Comparison of ENCODE assay signal across 18 cellular contexts in the genomic region with DNA sequence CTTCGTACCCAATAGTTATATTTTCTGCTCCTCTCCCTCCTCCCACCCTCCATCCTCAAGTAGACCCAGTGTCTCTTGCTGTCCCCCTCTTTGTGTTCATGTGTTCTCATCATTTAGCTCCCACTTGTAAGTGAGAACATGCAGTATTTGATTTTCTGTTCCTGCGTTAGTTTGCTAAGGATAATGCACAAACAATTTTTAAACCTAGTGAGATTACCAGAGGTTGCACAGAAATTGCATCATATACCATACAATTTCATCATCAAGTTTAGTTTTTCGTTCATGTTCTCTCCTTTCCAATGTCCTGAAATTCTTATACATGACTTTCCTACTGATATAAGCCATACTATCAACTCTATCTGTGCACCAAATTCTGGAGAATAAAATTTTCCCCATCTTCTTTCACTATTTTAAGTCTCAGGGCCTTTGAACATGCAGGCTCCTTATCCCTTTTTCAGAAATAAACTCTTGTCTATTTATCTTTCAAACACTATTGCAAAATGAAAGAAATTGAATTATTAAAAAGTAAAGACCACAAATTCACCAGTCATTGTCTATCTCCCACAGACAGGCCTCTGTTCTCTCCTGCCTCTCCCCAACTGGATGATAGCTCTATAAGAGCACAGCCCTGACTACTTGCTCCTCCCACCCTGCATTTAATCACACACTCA. TPM values are rescaled to one million over a fixed set of nuclear protein-coding genes. Genes with fewer than 3 reads are reported as not detected.
"Had no signal": no experiment of that assay in that cellular context is flagged by ENCODE, and none has a peak within 500 bp of the region (broad histone marks: within the 10 kb centered on the region; RNA-seq: fewer than 3 reads in every experiment).

No MANE protein-coding gene starts in this region.

- H3K4me1 Mint-ChIP-seq: activated naive CD8-positive, alpha-beta T cell treated with anti-CD3 and anti-CD28 coated beads, Interleukin-2, amount 10 ng/mL, durations not matched to agents 7 days and 5 days had no signal

- H3K36me3 ChIP-seq: ascending aorta, breast epithelium, gastroesophageal sphincter, ovary, sigmoid colon, spleen, suprapubic skin had no signal

- H3K36me3 Mint-ChIP-seq: activated naive CD8-positive, alpha-beta T cell treated with anti-CD3 and anti-CD28 coated beads, Interleukin-2, amount 10 ng/mL, durations not matched to agents 7 days and 5 days; type B pancreatic cell had no signal

- H3K27ac Mint-ChIP-seq: activated naive CD8-positive, alpha-beta T cell treated with anti-CD3 and anti-CD28 coated beads, Interleukin-2, amount 10 ng/mL, durations not matched to agents 7 days and 5 days; activated T-helper 1 cell treated with anti-CD3 and anti-CD28 coated beads, Interleukin-12 subunit alpha, Interleukin-12 subunit beta, Interleukin-2, Interleukin-4 antibody, amounts not matched to agents 30 ng/mL and 10 ng/mL and 1 ng/mL, durations not matched to agents 14 hours and 24 hours and 36 hours; stimulated activated naive CD8-positive, alpha-beta T cell treated with anti-CD3 and anti-CD28 coated beads, Interleukin-15, Interleukin-2, amounts not matched to agents 100 ng/mL and 50 ng/mL, for 24 hours; type B pancreatic cell had no signal

- ATAC-seq: activated CD4-positive, CD25-positive, alpha-beta regulatory T cell treated with anti-CD3 and anti-CD28 coated beads, Interleukin-2, amount 50 U/mL, for 24 hours; gastroesophageal sphincter; left colon had no signal

- H3K9me3 ChIP-seq: ascending aorta, breast epithelium, gastroesophageal sphincter, ovary, sigmoid colon, suprapubic skin had no signal

- H3K9me3 Mint-ChIP-seq: activated naive CD8-positive, alpha-beta T cell treated with anti-CD3 and anti-CD28 coated beads, Interleukin-2, amount 10 ng/mL, durations not matched to agents 7 days and 5 days; activated T-helper 1 cell treated with anti-CD3 and anti-CD28 coated beads, Interleukin-12 subunit alpha, Interleukin-12 subunit beta, Interleukin-2, Interleukin-4 antibody, amounts not matched to agents 30 ng/mL and 10 ng/mL and 1 ng/mL, durations not matched to agents 14 hours and 24 hours and 36 hours; stimulated activated naive CD8-positive, alpha-beta T cell treated with anti-CD3 and anti-CD28 coated beads, Interleukin-15, Interleukin-2, amounts not matched to agents 100 ng/mL and 50 ng/mL, for 24 hours; type B pancreatic cell had no signal

- H3K4me3 Mint-ChIP-seq: activated naive CD8-positive, alpha-beta T cell treated with anti-CD3 and anti-CD28 coated beads, Interleukin-2, amount 10 ng/mL, durations not matched to agents 7 days and 5 days; activated T-helper 1 cell treated with anti-CD3 and anti-CD28 coated beads, Interleukin-12 subunit alpha, Interleukin-12 subunit beta, Interleukin-2, Interleukin-4 antibody, amounts not matched to agents 30 ng/mL and 10 ng/mL and 1 ng/mL, durations not matched to agents 14 hours and 24 hours and 36 hours; stimulated activated naive CD8-positive, alpha-beta T cell treated with anti-CD3 and anti-CD28 coated beads, Interleukin-15, Interleukin-2, amounts not matched to agents 100 ng/mL and 50 ng/mL, for 24 hours; type B pancreatic cell had no signal

- DNase-seq: activated naive CD4-positive, alpha-beta T cell; activated naive CD8-positive, alpha-beta T cell treated with anti-CD3 and anti-CD28 coated beads, Interleukin-2, amount 10 ng/mL, durations not matched to agents 7 days and 5 days; cerebellar nuclear complex; effector memory CD4-positive, alpha-beta T cell; left colon; ovary; sigmoid colon; spleen had no signal

- H3K27ac ChIP-seq: ascending aorta, breast epithelium, gastroesophageal sphincter, ovary, sigmoid colon, spleen, suprapubic skin had no signal

- H3K27me3 ChIP-seq: ascending aorta, breast epithelium, gastroesophageal sphincter, ovary, sigmoid colon, spleen, suprapubic skin had no signal

- H3K4me1 ChIP-seq: ascending aorta, breast epithelium, gastroesophageal sphincter, sigmoid colon, spleen, suprapubic skin had no signal

- H3K4me3 ChIP-seq: ascending aorta, breast epithelium, gastroesophageal sphincter, lung, ovary, sigmoid colon, spleen, suprapubic skin had no signal

- H3K27me3 Mint-ChIP-seq: activated naive CD8-positive, alpha-beta T cell treated with anti-CD3 and anti-CD28 coated beads, Interleukin-2, amount 10 ng/mL, durations not matched to agents 7 days and 5 days; stimulated activated naive CD8-positive, alpha-beta T cell treated with anti-CD3 and anti-CD28 coated beads, Interleukin-15, Interleukin-2, amounts not matched to agents 100 ng/mL and 50 ng/mL, for 24 hours; type B pancreatic cell had no signal

RNA-seq across cellular contexts. Expression of gene SLC25A52, which starts 49.2 kb away (rescaled TPM):
- total RNA-seq: activated CD8-positive, alpha-beta memory T cell treated with anti-CD3 and anti-CD28 coated beads for 36 hours; activated T-helper 1 cell treated with anti-CD3 and anti-CD28 coated beads, Interleukin-12 subunit alpha, Interleukin-12 subunit beta, Interleukin-2, Interleukin-4 antibody, amounts not matched to agents 30 ng/mL and 10 ng/mL and 1 ng/mL, durations not matched to agents 14 hours and 24 hours and 36 hours; ascending aorta; left colon; ovary; sigmoid colon; suprapubic skin had no signal
- polyA plus RNA-seq: ovary, sigmoid colon had no signal
